ENCODE assay signal across 9 cellular contexts in genomic region chr16:2151188-2152091, GRCh38. TPM values are rescaled to one million over a fixed set of nuclear protein-coding genes. Genes with fewer than 3 reads are reported as not detected.
DNase-seq lines count a peak whose midpoint lies in the region; ATAC-seq and TF ChIP-seq lines count a peak whose summit lies in the region.
"Had no signal": no experiment of that assay in that cellular context is flagged by ENCODE, and none has a peak within 500 bp of the region (broad histone marks: within the 10 kb centered on the region; RNA-seq: fewer than 3 reads in every experiment).

No MANE protein-coding gene starts in this region.

- peak; percentile 33 for TF ChIP-seq POLR2A in GM18526 (IDR thresholded peaks at IDR 0.05; ENCODE audit: extremely low read depth, insufficient read length)
- TF ChIP-seq POLR2A in sigmoid colon (IDR thresholded peaks at IDR 0.05), result no peak

- ATAC-seq in HG03432 (IDR thresholded peaks at IDR 0.05; ENCODE audit: unreplicated experiment) (no peak), HG02678 (IDR thresholded peaks at IDR 0.05; ENCODE audit: unreplicated experiment) (no peak), GM21619 (IDR thresholded peaks at IDR 0.05; ENCODE audit: unreplicated experiment) (no peak)

- H3K36me3 ChIP-seq in sigmoid colon, result peaks cover 0 to 8% (median 2%) of the 10 kb centered on the region in 4 donors

- DNase-seq in NCI-H82 treated with DMSO at 0.1 percent for 48 hours (lab: John Stamatoyannopoulos, UW; ENCODE audit: unreplicated experiment) (peak; percentile 74), cerebellar cortex (ENCODE audit: low spot score) (peak; percentile 67), sigmoid colon (no peak), cerebellar nuclear complex (lab: John Stamatoyannopoulos, UW) (no peak)
- DNase-seq: stimulated activated naive CD4-positive, alpha-beta T cell had no signal

- H3K4me1 ChIP-seq in sigmoid colon, result peaks cover 0 to 77% (median 69%) of the 10 kb centered on the region in 4 donors

- no peak overlapping the region for H3K4me3 ChIP-seq in sigmoid colon

- peak overlapping the region in 3 of 4 donors; percentile 82 to 88 (median 87) for H3K27ac ChIP-seq in sigmoid colon

- no peak for TF ChIP-seq CTCF in sigmoid colon (IDR thresholded peaks at IDR 0.05)

- H3K9me3 ChIP-seq in sigmoid colon, result no peaks in the 10 kb centered on the region

- 56 to 74% methylated on average over 13 of the region's 13 CpGs for WGBS in sigmoid colon, 2 donors

- H3K27me3 ChIP-seq in sigmoid colon, result no peaks in the 10 kb centered on the region

- intact Hi-C loops in sigmoid colon (cut with DNase I), result loop anchor here (2.0 kb wide), 2 partner anchors 13 to 129 kb away; no protein-coding TSS in a partner anchor

- no peak for TF ChIP-seq EP300 in sigmoid colon (IDR thresholded peaks at IDR 0.05)

RNA-seq across cellular contexts. Expression of gene RAB26, which starts 3.0 kb away (rescaled TPM):
- 1 to 10 TPM in 2 of 4 donors, under 1 TPM in 1, not detected in 1; 0.68 to 3.0 (median 1.8) TPM for total RNA-seq in sigmoid colon
- 10 to 100 TPM; 13.9 to 18.8 (median 16.2) TPM for polyA plus RNA-seq in sigmoid colon

RNA-seq across cellular contexts. Expression of gene TRAF7, which starts 4.1 kb away (rescaled TPM):
- 10 to 100 TPM; 30.3 to 46.3 (median 34.9) TPM for total RNA-seq in sigmoid colon
- 10 to 100 TPM; 45.0 to 65.1 (median 63.6) TPM for polyA plus RNA-seq in sigmoid colon

RNA-seq across cellular contexts. Expression of gene PKD1, which starts 15.7 kb away (rescaled TPM):
- total RNA-seq in sigmoid colon, result 100 to 1,000 TPM in 2 of 4 donors, 10 to 100 TPM in 2; 81.6 to 372 (median 134) TPM
- polyA plus RNA-seq in sigmoid colon, result 10 to 100 TPM; 10.6 to 61.4 (median 11.4) TPM

RNA-seq across cellular contexts. Expression of gene CASKIN1, which starts 45.0 kb away (rescaled TPM):
- under 1 TPM in 3 of 4 donors, not detected in 1; 0.27 to 0.55 (median 0.36) TPM for total RNA-seq in sigmoid colon
- polyA plus RNA-seq in sigmoid colon, result under 1 TPM; under 0.01 to 0.44 (median 0.23) TPM

RNA-seq across cellular contexts. Expression of gene MLST8, which starts 53.8 kb away (rescaled TPM):
- total RNA-seq in sigmoid colon, result 10 to 100 TPM; 30.6 to 48.5 (median 37.1) TPM
- 10 to 100 TPM; 41.4 to 58.7 (median 42.0) TPM for polyA plus RNA-seq in sigmoid colon

Comparison
In these comparisons a context has a peak if more than half of its experiments do, and no peak if none do; other contexts are left out.
1. DNase-seq: peak in NCI-H82 treated with DMSO at 0.1 percent for 48 hours (single experiment) and cerebellar cortex (single experiment); none in sigmoid colon (single experiment) and cerebellar nuclear complex (0 of 2).